Comparison of ENCODE assay signal across 16 cellular contexts in genomic region chr1:31902509-31902857, GRCh38. TPM values are rescaled to one million over a fixed set of nuclear protein-coding genes. Genes with fewer than 3 reads are reported as not detected.
DNase-seq lines count a peak whose midpoint lies in the region; ATAC-seq and TF ChIP-seq lines count a peak whose summit lies in the region.
"Had no signal": no experiment of that assay in that cellular context is flagged by ENCODE, and none has a peak within 500 bp of the region (broad histone marks: within the 10 kb centered on the region; RNA-seq: fewer than 3 reads in every experiment).

No MANE protein-coding gene starts in this region.

- peaks cover 30% of the 10 kb centered on the region for H3K4me1 Mint-ChIP-seq in activated CD4-positive, alpha-beta T cell treated with anti-CD3 and anti-CD28 coated beads, Interleukin-2, amount 10 ng/mL, durations not matched to agents 24 days and 14 days
- peaks cover 32% of the 10 kb centered on the region for H3K4me1 Mint-ChIP-seq in memory B cell

- H3K9ac ChIP-seq in OCI-LY1 (ENCODE audit: low read length): no peak overlapping the region

- no peak overlapping the region for H3K4me2 ChIP-seq in OCI-LY1 (ENCODE audit: low read length)

- TF ChIP-seq CTCF in GM12865 (IDR thresholded peaks at IDR 0.05; ENCODE audit: insufficient read depth, low read depth, low read length, missing control alignments): no peak
- TF ChIP-seq CTCF in OCI-LY1 (IDR thresholded peaks at IDR 0.05; ENCODE audit: low read length): no peak

- H3K9me3 ChIP-seq in OCI-LY1 (ENCODE audit: low read length): no peaks in the 10 kb centered on the region
- H3K9me3 ChIP-seq: BE2C had no signal

- H3K9me3 Mint-ChIP-seq in activated CD4-positive, alpha-beta T cell treated with anti-CD3 and anti-CD28 coated beads, Interleukin-2, amount 10 ng/mL, durations not matched to agents 24 days and 14 days: peaks cover 5% of the 10 kb centered on the region
- peaks cover 5% of the 10 kb centered on the region for H3K9me3 Mint-ChIP-seq in memory B cell

- H3K4me1 ChIP-seq in OCI-LY1 (ENCODE audit: insufficient read depth, low read length, severe bottlenecking): peaks cover 9% of the 10 kb centered on the region
- H3K4me1 ChIP-seq: BE2C had no signal

- H4K20me1 ChIP-seq in OCI-LY1 (ENCODE audit: insufficient read depth, low read length): no peaks in the 10 kb centered on the region

- H3K36me3 Mint-ChIP-seq in activated CD4-positive, alpha-beta T cell treated with anti-CD3 and anti-CD28 coated beads, Interleukin-2, amount 10 ng/mL, durations not matched to agents 24 days and 14 days (ENCODE audit: low read depth): peaks cover 41% of the 10 kb centered on the region
- H3K36me3 Mint-ChIP-seq in memory B cell: peaks cover 5% of the 10 kb centered on the region

- no peak for DNase-seq in activated CD4-positive, alpha-beta T cell treated with anti-CD3 and anti-CD28 coated beads, Interleukin-2, amount 10 ng/mL, durations not matched to agents 24 days and 14 days
- DNase-seq in activated CD4-positive, alpha-beta T cell treated with anti-CD3 and anti-CD28 coated beads for 1 hour: no peak
- DNase-seq in GM12865 (ENCODE audit: low read depth): peak; percentile 40
- DNase-seq in memory B cell (ENCODE audit: low spot score in 2 of 2): no peak
- DNase-seq in caudate nucleus (lab: John Stamatoyannopoulos, UW): no peak
- no peak for DNase-seq in NCI-H1436 (lab: John Stamatoyannopoulos, UW)
- DNase-seq in AML-193 (lab: John Stamatoyannopoulos, UW): no peak
- DNase-seq: activated CD4-positive, CD25-positive, alpha-beta regulatory T cell; activated gamma-delta T cell treated with Interleukin-2 at 50 U/mL for 16 hours; BE2C; left ventricle myocardium superior; NCI-H2029; NCI-H345; stimulated activated CD4-positive, alpha-beta T cell treated with anti-CD3 and anti-CD28 coated beads, Interleukin-4, amount 100 ng/mL, for 4 hours; substantia nigra had no signal

- H3K4me3 ChIP-seq in GM12865 (ENCODE audit: low read depth, low read length): no peak overlapping the region
- no peak overlapping the region for H3K4me3 ChIP-seq in OCI-LY1 (ENCODE audit: low read depth, low read length, poor library complexity, severe bottlenecking)

- intact Hi-C loops in activated CD4-positive, alpha-beta T cell treated with anti-CD3 and anti-CD28 coated beads, Interleukin-2, amount 10 ng/mL, durations not matched to agents 24 days and 14 days (cut with micrococcal nuclease): no loop called here

- H3K27me3 Mint-ChIP-seq in activated CD4-positive, alpha-beta T cell treated with anti-CD3 and anti-CD28 coated beads, Interleukin-2, amount 10 ng/mL, durations not matched to agents 24 days and 14 days: no peaks in the 10 kb centered on the region
- H3K27me3 Mint-ChIP-seq in memory B cell: no peaks in the 10 kb centered on the region

- H3K9me2 ChIP-seq in OCI-LY1 (ENCODE audit: low read depth, low read length): no peaks in the 10 kb centered on the region

- peak overlapping the region; percentile 44 for H3K27ac ChIP-seq in OCI-LY1 (ENCODE audit: low read depth, low read length, poor library complexity, severe bottlenecking)
- no peak overlapping the region for H3K27ac ChIP-seq in caudate nucleus (ENCODE audit: low read depth, low read length)

- H3K36me3 ChIP-seq in OCI-LY1 (ENCODE audit: insufficient read depth, low read length): peaks cover 28% of the 10 kb centered on the region
- H3K36me3 ChIP-seq: BE2C had no signal

- H3K79me2 ChIP-seq in OCI-LY1 (ENCODE audit: insufficient read depth, low read length): no peaks in the 10 kb centered on the region

- H3F3A ChIP-seq in OCI-LY1 (ENCODE audit: insufficient read depth, low read length): peaks cover 6% of the 10 kb centered on the region; the same call in 1 of the 2 replicates

- no peak overlapping the region for H3K4me3 Mint-ChIP-seq in activated CD4-positive, alpha-beta T cell treated with anti-CD3 and anti-CD28 coated beads, Interleukin-2, amount 10 ng/mL, durations not matched to agents 24 days and 14 days
- peak overlapping the region; percentile 37 for H3K4me3 Mint-ChIP-seq in memory B cell

- peak; percentile 72 for ATAC-seq in memory B cell (ENCODE audit: low read depth)
- ATAC-seq: left ventricle myocardium superior had no signal

- peak overlapping the region; percentile 41 for H3K27ac Mint-ChIP-seq in activated CD4-positive, alpha-beta T cell treated with anti-CD3 and anti-CD28 coated beads, Interleukin-2, amount 10 ng/mL, durations not matched to agents 24 days and 14 days
- peak overlapping the region; percentile 71 for H3K27ac Mint-ChIP-seq in memory B cell

- H3K27me3 ChIP-seq in OCI-LY1 (ENCODE audit: insufficient read depth, low read length): no peaks in the 10 kb centered on the region
- H3K27me3 ChIP-seq: BE2C had no signal

- H2AFZ ChIP-seq in OCI-LY1 (ENCODE audit: low read length): no peak overlapping the region

RNA-seq across cellular contexts. Expression of gene PTP4A2, which starts 35.7 kb away (rescaled TPM):
- total RNA-seq in activated CD4-positive, alpha-beta T cell treated with anti-CD3 and anti-CD28 coated beads, Interleukin-2, amount 10 ng/mL, durations not matched to agents 24 days and 14 days: 363 and 390 TPM in 2 replicates
